In the genomic region with DNA sequence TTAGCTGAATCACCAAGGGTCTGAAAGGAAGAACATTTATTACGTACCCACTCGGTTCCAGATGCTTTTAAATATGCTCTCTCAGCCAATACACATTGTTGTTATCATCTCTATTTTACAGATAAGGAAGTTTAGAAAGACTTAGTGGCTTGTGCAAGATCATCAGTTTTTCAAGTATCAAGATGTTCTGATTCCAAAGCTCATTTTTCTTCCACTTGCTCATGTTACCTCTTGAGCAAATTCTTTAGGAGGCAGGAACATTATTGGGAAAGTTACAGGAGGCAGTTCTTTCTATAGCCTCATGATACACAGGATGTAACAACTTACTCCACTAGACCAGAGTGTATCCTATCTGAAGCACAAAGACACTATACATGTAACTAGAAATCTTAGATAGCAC, we compare ENCODE assay signal across 18 cellular contexts.
"Had no signal": no experiment of that assay in that cellular context is flagged by ENCODE, and none has a peak within 500 bp of the region (broad histone marks: within the 10 kb centered on the region; RNA-seq: fewer than 3 reads in every experiment).

No MANE protein-coding gene starts in this region.

- FAIRE-seq: islet of Langerhans had no signal

- H3K4me1 ChIP-seq: adrenal gland, transverse colon, vagina had no signal

- H3K27ac ChIP-seq: adrenal gland, epithelial cell of prostate, suprapubic skin, transverse colon, vagina, WERI-Rb-1 had no signal

- H3K27me3 ChIP-seq: adrenal gland, suprapubic skin, transverse colon, vagina had no signal

- ATAC-seq: activated T-cell treated with anti-CD3 and anti-CD28 coated beads, Interleukin-2, amount 50 U/mL, for 72 hours; stimulated activated naive CD8-positive, alpha-beta T cell treated with anti-CD3 and anti-CD28 coated beads, Interleukin-15, amount 100 ng/mL, for 72 hours had no signal

- H3K36me3 ChIP-seq: adrenal gland, suprapubic skin, transverse colon, vagina, WERI-Rb-1 had no signal

- H3K4me3 ChIP-seq: adrenal gland, lung, suprapubic skin, transverse colon, vagina had no signal

- DNase-seq: activated CD4-positive, alpha-beta T cell treated with anti-CD3 and anti-CD28 coated beads for 1 hour; activated CD8-positive, alpha-beta memory T cell treated with anti-CD3 and anti-CD28 coated beads for 24 hours; activated CD8-positive, alpha-beta memory T cell treated with anti-CD3 and anti-CD28 coated beads, Interleukin-2, amount 50 U/mL, for 48 hours; activated effector memory CD4-positive, alpha-beta T cell treated with anti-CD3 and anti-CD28 coated beads, Interleukin-2, amount 50 U/mL, for 16 hours; activated naive CD4-positive, alpha-beta T cell treated with anti-CD3 and anti-CD28 coated beads, Interleukin-2, amount 50 U/mL, for 16 hours; activated T-cell treated with anti-CD3 and anti-CD28 coated beads, Interleukin-2, amount 50 U/mL, for 72 hours; adrenal gland; stimulated activated CD4-positive, alpha-beta T cell treated with anti-CD3 and anti-CD28 coated beads, Interleukin-2, amount 100 ng/mL, for 48 hours; stimulated activated naive CD8-positive, alpha-beta T cell treated with anti-CD3 and anti-CD28 coated beads, Interleukin-15, amount 100 ng/mL, for 72 hours; SW 1271; T-helper 2 cell; transverse colon; WERI-Rb-1 had no signal

- H3K9me3 ChIP-seq: adrenal gland, suprapubic skin, transverse colon, vagina had no signal
